ENCODE assay signal across 21 cellular contexts in the genomic region with DNA sequence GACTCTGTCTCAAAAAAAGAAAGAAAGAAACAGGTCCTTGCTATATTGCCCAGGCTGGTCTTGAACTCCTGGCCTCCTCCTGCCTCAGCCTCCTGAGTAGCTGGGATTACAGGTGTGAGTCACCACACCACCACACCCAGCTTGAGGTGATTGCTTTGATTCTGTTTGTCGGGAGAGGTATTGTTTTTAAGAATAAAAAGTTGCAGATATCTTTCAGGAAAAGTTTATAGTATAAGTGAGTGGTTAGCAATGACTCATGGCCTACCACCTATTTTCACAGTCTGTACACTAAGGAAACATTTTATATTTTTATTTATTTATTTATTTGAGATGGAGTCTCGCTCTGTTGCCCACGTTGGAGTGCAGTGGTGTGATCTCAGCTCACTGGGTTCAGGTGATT.
"Had no signal": no experiment of that assay in that cellular context is flagged by ENCODE, and none has a peak within 500 bp of the region (broad histone marks: within the 10 kb centered on the region; RNA-seq: fewer than 3 reads in every experiment).

No MANE protein-coding gene starts in this region.

- DNase-seq: cortex of kidney; effector memory CD8-positive, alpha-beta T cell; erythroblast; esophagus squamous epithelium; hypothalamus; immature natural killer cell; natural killer cell; occipital lobe; ovary; posterior cingulate gyrus; psoas muscle; right cardiac atrium; sigmoid colon; stimulated activated CD8-positive, alpha-beta memory T cell treated with anti-CD3 and anti-CD28 coated beads, Interleukin-4, amount 100 ng/mL, for 48 hours; stimulated activated naive CD4-positive, alpha-beta T cell; stimulated activated naive CD8-positive, alpha-beta T cell treated with anti-CD3 and anti-CD28 coated beads, Interleukin-15, amount 100 ng/mL, for 72 hours; transverse colon; upper lobe of right lung; uterus had no signal

- H3K4me1 ChIP-seq: esophagus squamous epithelium, psoas muscle, sigmoid colon, suprapubic skin, transverse colon, upper lobe of right lung, uterus had no signal

- H3K36me3 ChIP-seq: ovary, uterus had no signal

- H3K27me3 ChIP-seq: esophagus squamous epithelium, ovary, sigmoid colon, suprapubic skin, transverse colon, upper lobe of right lung, uterus had no signal

- H3K4me3 ChIP-seq: esophagus squamous epithelium, lung, ovary, psoas muscle, sigmoid colon, suprapubic skin, transverse colon, upper lobe of right lung, uterus had no signal

- H3K27ac ChIP-seq: esophagus squamous epithelium, ovary, psoas muscle, sigmoid colon, suprapubic skin, transverse colon, upper lobe of right lung, uterus had no signal

- H3K9me3 ChIP-seq: esophagus squamous epithelium, ovary, psoas muscle, sigmoid colon, suprapubic skin, transverse colon, upper lobe of right lung, uterus had no signal
